Comparison of ENCODE assay signal across 33 cellular contexts in genomic region chr7:8435597-8436243, GRCh38. TPM values are rescaled to one million over a fixed set of nuclear protein-coding genes. Genes with fewer than 3 reads are reported as not detected.
DNase-seq lines count a peak whose midpoint lies in the region; ATAC-seq, FAIRE-seq and TF ChIP-seq lines count a peak whose summit lies in the region.
"Had no signal": no experiment of that assay in that cellular context is flagged by ENCODE, and none has a peak within 500 bp of the region (broad histone marks: within the 10 kb centered on the region; RNA-seq: fewer than 3 reads in every experiment).

No MANE protein-coding gene starts in this region.

- TF ChIP-seq EP300 in H1 (IDR thresholded peaks at IDR 0.05; ENCODE audit: borderline replicate concordance in 1 of 2, low read depth in 2 of 2, low read length in 2 of 2), result no peak

- no peak overlapping the region for H2AK5ac ChIP-seq in H1 (ENCODE audit: low read depth, low read length)

- no peak overlapping the region for H4K91ac ChIP-seq in H1 (replicated peaks; ENCODE audit: insufficient read length, low read length)

- no peaks in the 10 kb centered on the region for H3K9me3 Mint-ChIP-seq in activated CD8-positive, alpha-beta T cell treated with anti-CD3 and anti-CD28 coated beads, Interleukin-2, amount 10 ng/mL, durations not matched to agents 7 days and 5 days (ENCODE audit: insufficient read depth)
- H3K9me3 Mint-ChIP-seq in activated CD8-positive, alpha-beta T cell treated with anti-CD3 and anti-CD28 coated beads for 36 hours, result no peaks in the 10 kb centered on the region
- H3K9me3 Mint-ChIP-seq in nephron, result peaks cover 3% of the 10 kb centered on the region
- H3K9me3 Mint-ChIP-seq in stimulated activated naive CD8-positive, alpha-beta T cell treated with anti-CD3 and anti-CD28 coated beads, Interleukin-15, amount 100 ng/mL, for 72 hours, result peaks cover 0 to 4% of the 10 kb centered on the region in 2 donors
- H3K9me3 Mint-ChIP-seq: activated naive CD8-positive, alpha-beta T cell treated with anti-CD3 and anti-CD28 coated beads, Interleukin-2, amount 50 U/mL, for 24 hours; activated T-cell treated with anti-CD3 and anti-CD28 coated beads, Interleukin-2, amount 50 U/mL, for 24 hours had no signal

- H3K36me3 Mint-ChIP-seq in activated CD8-positive, alpha-beta T cell treated with anti-CD3 and anti-CD28 coated beads, Interleukin-2, amount 10 ng/mL, durations not matched to agents 7 days and 5 days (ENCODE audit: low read depth), result peaks cover 6% of the 10 kb centered on the region
- peaks cover 2% of the 10 kb centered on the region for H3K36me3 Mint-ChIP-seq in activated CD8-positive, alpha-beta T cell treated with anti-CD3 and anti-CD28 coated beads for 36 hours (ENCODE audit: low read depth)
- no peaks in the 10 kb centered on the region for H3K36me3 Mint-ChIP-seq in nephron (ENCODE audit: low read depth)

- no peak overlapping the region for H2BK5ac ChIP-seq in H1 (ENCODE audit: low read depth, low read length)

- H3K27ac Mint-ChIP-seq in activated CD8-positive, alpha-beta T cell treated with anti-CD3 and anti-CD28 coated beads, Interleukin-2, amount 10 ng/mL, durations not matched to agents 7 days and 5 days, result peak overlapping the region; percentile 60
- no peak overlapping the region for H3K27ac Mint-ChIP-seq in activated CD8-positive, alpha-beta T cell treated with anti-CD3 and anti-CD28 coated beads for 36 hours
- H3K27ac Mint-ChIP-seq in nephron, result no peak overlapping the region
- H3K27ac Mint-ChIP-seq in stimulated activated naive CD8-positive, alpha-beta T cell treated with anti-CD3 and anti-CD28 coated beads, Interleukin-15, amount 100 ng/mL, for 72 hours, result no peak overlapping the region
- H3K27ac Mint-ChIP-seq: activated naive CD8-positive, alpha-beta T cell treated with anti-CD3 and anti-CD28 coated beads, Interleukin-2, amount 50 U/mL, for 24 hours; activated T-cell treated with anti-CD3 and anti-CD28 coated beads, Interleukin-2, amount 50 U/mL, for 24 hours; HFFc6; naive thymus-derived CD8-positive, alpha-beta T cell had no signal

- no peak for DNase-seq in activated CD8-positive, alpha-beta T cell treated with anti-CD3 and anti-CD28 coated beads, Interleukin-2, amount 10 ng/mL, durations not matched to agents 7 days and 5 days
- DNase-seq in activated CD8-positive, alpha-beta T cell treated with anti-CD3 and anti-CD28 coated beads for 36 hours, result no peak
- peak in 1 of 2 experiments; percentile 53 for DNase-seq in H1 (ENCODE audit: low read depth in 1 of 2, low spot score in 2 of 2)
- no peak for DNase-seq in stimulated activated naive CD8-positive, alpha-beta T cell treated with anti-CD3 and anti-CD28 coated beads, Interleukin-15, amount 100 ng/mL, for 72 hours
- no peak for DNase-seq in BE2C
- DNase-seq in NCI-H1105 (lab: John Stamatoyannopoulos, UW), result no peak
- DNase-seq: activated gamma-delta T cell treated with Interleukin-2 at 50 U/mL for 16 hours; activated naive CD8-positive, alpha-beta T cell treated with anti-CD3 and anti-CD28 coated beads, Interleukin-2, amount 50 U/mL, for 24 hours; activated T-cell treated with anti-CD3 and anti-CD28 coated beads, Interleukin-2, amount 50 U/mL, for 24 hours; caudate nucleus; CD4-positive, alpha-beta memory T cell; head of caudate nucleus; HFFc6; lower lobe of right lung; naive thymus-derived CD8-positive, alpha-beta T cell; NCI-H1417 treated with DMSO at 0.1 percent for 48 hours; NCI-H2081; NCI-H2227 treated with DMSO at 0.1 percent for 48 hours; NCI-H526; NK-92 treated with Interleukin-12 subunit alpha and Interleukin-12 subunit beta, amount 100 ng/mL, for 24 hours; pancreas; PC-3; stimulated activated naive CD4-positive, alpha-beta T cell had no signal

- H3K79me2 ChIP-seq in H1 (ENCODE audit: control insufficient read depth in 1 of 2, insufficient read depth in 2 of 2, low read length in 2 of 2), result no peaks in the 10 kb centered on the region

- H2BK12ac ChIP-seq in H1 (ENCODE audit: low read depth, low read length), result no peak overlapping the region

- H3K18ac ChIP-seq in H1 (ENCODE audit: extremely low read depth, low read length), result no peak overlapping the region

- peaks cover 71% of the 10 kb centered on the region for H3K27me3 Mint-ChIP-seq in activated CD8-positive, alpha-beta T cell treated with anti-CD3 and anti-CD28 coated beads, Interleukin-2, amount 10 ng/mL, durations not matched to agents 7 days and 5 days (ENCODE audit: low read depth)
- H3K27me3 Mint-ChIP-seq in activated CD8-positive, alpha-beta T cell treated with anti-CD3 and anti-CD28 coated beads for 36 hours, result peaks cover 74% of the 10 kb centered on the region
- H3K27me3 Mint-ChIP-seq in nephron (ENCODE audit: low read depth), result peaks cover 100% of the 10 kb centered on the region
- H3K27me3 Mint-ChIP-seq in stimulated activated naive CD8-positive, alpha-beta T cell treated with anti-CD3 and anti-CD28 coated beads, Interleukin-15, amount 100 ng/mL, for 72 hours, result peaks cover 85% of the 10 kb centered on the region

- peaks cover 22% of the 10 kb centered on the region for H3K23me2 ChIP-seq in H1 (ENCODE audit: low read depth, low read length)

- H3K27ac ChIP-seq in H1 (ENCODE audit: low read depth, low read length), result no peak overlapping the region
- H3K27ac ChIP-seq: coronary artery, lower lobe of right lung, pancreas, SK-N-MC, suprapubic skin had no signal

- H4K5ac ChIP-seq in H1 (ENCODE audit: insufficient read length, low read depth, low read length), result no peak overlapping the region

- no peak for TF ChIP-seq POLR2A in H1 (IDR thresholded peaks at IDR 0.05; ENCODE audit: control extremely low read depth in 1 of 2, low read depth in 2 of 2, low read length in 2 of 2)

- no peak overlapping the region for H2BK20ac ChIP-seq in H1 (ENCODE audit: low read length)

- no peak overlapping the region for H3K14ac ChIP-seq in H1 (ENCODE audit: insufficient read length)

- H3K23ac ChIP-seq in H1 (ENCODE audit: insufficient read length), result no peak overlapping the region

- FAIRE-seq in H1 (lab: Jason Lieb, UNC), result no peak
- FAIRE-seq: D721Med, pancreas had no signal

- no peak overlapping the region for H2BK120ac ChIP-seq in H1 (replicated peaks; ENCODE audit: low read depth, low read length)

- H3K4ac ChIP-seq in H1 (replicated peaks; ENCODE audit: insufficient read length, low read depth, low read length), result no peak overlapping the region

- no peak for ATAC-seq in activated CD8-positive, alpha-beta T cell treated with anti-CD3 and anti-CD28 coated beads, Interleukin-2, amount 10 ng/mL, durations not matched to agents 7 days and 5 days
- no peak for ATAC-seq in activated CD8-positive, alpha-beta T cell treated with anti-CD3 and anti-CD28 coated beads for 36 hours
- no peak for ATAC-seq in stimulated activated naive CD8-positive, alpha-beta T cell treated with anti-CD3 and anti-CD28 coated beads, Interleukin-15, amount 100 ng/mL, for 72 hours
- ATAC-seq: activated naive CD8-positive, alpha-beta T cell treated with anti-CD3 and anti-CD28 coated beads, Interleukin-2, amount 50 U/mL, for 24 hours; lower lobe of right lung; naive thymus-derived CD8-positive, alpha-beta T cell; pancreas; PC-3 had no signal

- H3K36me3 ChIP-seq in H1 (ENCODE audit: control insufficient read depth in 2 of 4, insufficient read depth in 4 of 4, low read length in 3 of 4), result no peaks in the 10 kb centered on the region
- no peaks in the 10 kb centered on the region for H3K36me3 ChIP-seq in BE2C
- H3K36me3 ChIP-seq: lower lobe of right lung, pancreas, suprapubic skin had no signal

- peaks cover 8% of the 10 kb centered on the region for H3K4me1 Mint-ChIP-seq in activated CD8-positive, alpha-beta T cell treated with anti-CD3 and anti-CD28 coated beads, Interleukin-2, amount 10 ng/mL, durations not matched to agents 7 days and 5 days (ENCODE audit: low read depth)
- H3K4me1 Mint-ChIP-seq in activated CD8-positive, alpha-beta T cell treated with anti-CD3 and anti-CD28 coated beads for 36 hours (ENCODE audit: low read depth), result peaks cover 20% of the 10 kb centered on the region
- H3K4me1 Mint-ChIP-seq in nephron, result peaks cover 12% of the 10 kb centered on the region
- peaks cover 35% of the 10 kb centered on the region for H3K4me1 Mint-ChIP-seq in stimulated activated naive CD8-positive, alpha-beta T cell treated with anti-CD3 and anti-CD28 coated beads, Interleukin-15, amount 100 ng/mL, for 72 hours

- intact Hi-C loops in activated CD8-positive, alpha-beta T cell treated with anti-CD3 and anti-CD28 coated beads for 36 hours (cut with micrococcal nuclease), result no loop called here

- H3K4me2 ChIP-seq in H1 (ENCODE audit: insufficient read depth in 1 of 2, low read depth in 2 of 2, low read length in 2 of 2), result peak overlapping the region; percentile 81 to 99

- no peak for TF ChIP-seq CTCF in activated CD8-positive, alpha-beta T cell treated with anti-CD3 and anti-CD28 coated beads for 36 hours (IDR thresholded peaks at IDR 0.05)
- TF ChIP-seq CTCF in H1 (IDR thresholded peaks at IDR 0.05; ENCODE audit: control extremely low read depth in 1 of 3, insufficient read depth in 1 of 3, low read depth in 1 of 3, low read length in 3 of 3) (no peak), nephron (IDR thresholded peaks at IDR 0.05; ENCODE audit: unreplicated experiment in 3 of 3) (no peak), BE2C (IDR thresholded peaks at IDR 0.05; ENCODE audit: low read depth, low read length) (no peak)

- TF ChIP-seq RAD21 in H1 (IDR thresholded peaks at IDR 0.05 in 1 of 2, conservative IDR thresholded peaks at IDR 0.05 in 1 of 2; ENCODE audit: low read depth in 2 of 2, low read length in 2 of 2), result no peak

- H3K9me3 ChIP-seq in H1 (ENCODE audit: insufficient read depth in 2 of 2, low read depth in 1 of 2, low read length in 1 of 2) (no peaks in the 10 kb centered on the region), BE2C (0 out of 2 replicates have a peak, but pooled peaks cover 3% of the 10 kb centered on the region)
- H3K9me3 ChIP-seq: lower lobe of right lung, pancreas, suprapubic skin had no signal

- H3K4me3 Mint-ChIP-seq in activated CD8-positive, alpha-beta T cell treated with anti-CD3 and anti-CD28 coated beads, Interleukin-2, amount 10 ng/mL, durations not matched to agents 7 days and 5 days, result no peak overlapping the region
- no peak overlapping the region for H3K4me3 Mint-ChIP-seq in activated CD8-positive, alpha-beta T cell treated with anti-CD3 and anti-CD28 coated beads for 36 hours
- H3K4me3 Mint-ChIP-seq in nephron, result peak overlapping the region; percentile 15 to 28 (median 18)
- H3K4me3 Mint-ChIP-seq in stimulated activated naive CD8-positive, alpha-beta T cell treated with anti-CD3 and anti-CD28 coated beads, Interleukin-15, amount 100 ng/mL, for 72 hours, result no peak overlapping the region
- H3K4me3 Mint-ChIP-seq: activated naive CD8-positive, alpha-beta T cell treated with anti-CD3 and anti-CD28 coated beads, Interleukin-2, amount 50 U/mL, for 24 hours; activated T-cell treated with anti-CD3 and anti-CD28 coated beads, Interleukin-2, amount 50 U/mL, for 24 hours; HFFc6 had no signal

- H3K4me3 ChIP-seq in H1 (ENCODE audit: extremely low read depth in 1 of 4, insufficient read depth in 2 of 4, low read depth in 3 of 4, low read length in 4 of 4) (peak overlapping the region; percentile 43 to 74 (median 69); a peak in 5 of 8 replicates), BE2C (ENCODE audit: low read depth, low read length) (no peak overlapping the region)
- H3K4me3 ChIP-seq: coronary artery, lower lobe of right lung, pancreas, SK-N-MC, suprapubic skin had no signal

- CTCF ChIA-PET in activated CD8-positive, alpha-beta T cell treated with anti-CD3 and anti-CD28 coated beads, Interleukin-2, amount 10 ng/mL, durations not matched to agents 7 days and 5 days (lab: Charles Lee), result interaction anchor here (1.7 kb wide), 1 partner anchor 9 kb away, joined by 6 read pairs; no protein-coding TSS in a partner anchor
- CTCF ChIA-PET in activated CD8-positive, alpha-beta T cell treated with anti-CD3 and anti-CD28 coated beads for 36 hours (lab: Charles Lee), result interaction anchor here (0.9 to 2.0 kb wide), 3 partner anchors 10 to 49 kb away, joined by 3 to 9 read pairs (median 3); no protein-coding TSS in a partner anchor
- CTCF ChIA-PET in H1 (lab: Charles Lee; ENCODE audit: partially characterized antibody), result interaction anchor here (0.6 to 2.2 kb wide), 14 partner anchors 9 to 1522 kb away, joined by 3 to 10 read pairs (median 3); no protein-coding TSS in a partner anchor

- 9% methylated on average over 24 of the region's 24 CpGs; no CpG with 5 or more reads in 1 of the 2 experiments for WGBS in H1 (ENCODE audit: extremely low coverage in 1 of 2, insufficient coverage in 1 of 2, insufficient read length in 1 of 2, insufficient replicate concordance in 2 of 2, low coverage in 1 of 2, low lambda C conversion rate in 2 of 2, missing lambda C conversion rate in 1 of 2), 2 experiments

- H2AFZ ChIP-seq in H1 (ENCODE audit: low read length), result no peak overlapping the region

- H3K9ac ChIP-seq in H1 (replicated peaks in 1 of 4; ENCODE audit: extremely low read depth in 1 of 4, low read depth in 3 of 4, low read length in 3 of 4), result 0 out of 7 replicates have a peak overlapping the region, but pooled peaks of 1 of the 4 experiments have one; percentile 2

- H3K79me1 ChIP-seq in H1 (ENCODE audit: low read depth, low read length), result no peaks in the 10 kb centered on the region

- POLR2A ChIA-PET in activated CD8-positive, alpha-beta T cell treated with anti-CD3 and anti-CD28 coated beads, Interleukin-2, amount 10 ng/mL, durations not matched to agents 7 days and 5 days (lab: Charles Lee), result no interaction called here
- POLR2A ChIA-PET in activated CD8-positive, alpha-beta T cell treated with anti-CD3 and anti-CD28 coated beads for 36 hours (lab: Charles Lee), result no interaction called here
- POLR2A ChIA-PET in H1 (lab: Charles Lee; ENCODE audit: partially characterized antibody), result interaction anchor here (0.6 kb wide), 1 partner anchor 17 kb away, joined by 3 read pairs; no protein-coding TSS in a partner anchor

- peaks cover under 1 to 23% (median 9%) of the 10 kb centered on the region in 4 experiments; a peak in 6 of 7 replicates for H3K4me1 ChIP-seq in H1 (replicated peaks in 1 of 4; ENCODE audit: control insufficient read depth in 3 of 4, insufficient read depth in 4 of 4, low read length in 3 of 4)
- no peaks in the 10 kb centered on the region for H3K4me1 ChIP-seq in BE2C

- H3K56ac ChIP-seq in H1 (replicated peaks; ENCODE audit: insufficient read length, low read depth, low read length), result no peak overlapping the region

- no peak overlapping the region for H2BK15ac ChIP-seq in H1 (ENCODE audit: low read length)

- peaks cover 0 to 12% of the 10 kb centered on the region in 2 experiments for H4K20me1 ChIP-seq in H1 (replicated peaks in 1 of 2; ENCODE audit: control insufficient read depth in 1 of 2, insufficient read depth in 2 of 2, low read length in 2 of 2)

- no peak overlapping the region for H4K8ac ChIP-seq in H1 (ENCODE audit: extremely low read depth, insufficient read depth, low read length)

- H3K27me3 ChIP-seq in H1 (replicated peaks in 1 of 4; ENCODE audit: control insufficient read depth in 3 of 4, extremely low read depth in 1 of 4, insufficient read depth in 3 of 4, low read length in 3 of 4) (peaks cover 66 to 93% (median 86%) of the 10 kb centered on the region in 4 experiments), BE2C (peaks cover 14% of the 10 kb centered on the region)

RNA-seq across cellular contexts. Expression of gene NXPH1, which starts 2.3 kb away (rescaled TPM):
- total RNA-seq in activated CD8-positive, alpha-beta T cell treated with anti-CD3 and anti-CD28 coated beads, Interleukin-2, amount 10 ng/mL, durations not matched to agents 7 days and 5 days, result not detected
- total RNA-seq in activated CD8-positive, alpha-beta T cell treated with anti-CD3 and anti-CD28 coated beads for 36 hours, result not detected
- 0.40 and 1.0 TPM in 2 replicates for total RNA-seq in H1 (2021; fragmentation: NEBNext Ultra II Directional; extraction: Animal tissue kit (Norgen Biotek cat#: 25700))
- polyA plus RNA-seq in H1 (2011; rRNA removed), result 0.14 and 0.24 TPM in 2 replicates
- 0.16 TPM for polyA plus RNA-seq in H1 (2011; cell fraction: cytosol; rRNA removed)
- 0.09 TPM for polyA plus RNA-seq in H1 (2011; cell fraction: nucleus; rRNA removed)
- polyA plus RNA-seq in H1 (2012, experiment 1 of 2), result 0.11 to 0.31 TPM (median 0.18 TPM) in 4 replicates
- not detected for polyA plus RNA-seq in H1 (2012, experiment 2 of 2)
- polyA plus RNA-seq in H1 (2013, experiment 1 of 2), result 0.69 TPM
- 0.64 TPM for polyA plus RNA-seq in H1 (2013, experiment 2 of 2)
- polyA minus RNA-seq in H1 (2011; rRNA and poly(A)+ RNA removed), result 0.20 and 1.0 TPM in 2 replicates
- polyA minus RNA-seq in H1 (2011; cell fraction: cytosol; rRNA and poly(A)+ RNA removed), result not detected
- polyA minus RNA-seq in H1 (2011; cell fraction: nucleus; rRNA and poly(A)+ RNA removed), result 0.60 TPM
- polyA plus RNA-seq in BE2C (2012; ENCODE audit: insufficient read depth, insufficient read length, low read depth), result 0.97 TPM
- total RNA-seq: CD4-positive, alpha-beta memory T cell; Daoy; HFFc6; lower lobe of right lung; naive thymus-derived CD8-positive, alpha-beta T cell; pancreas; PC-3; renal cortical epithelial cell; skeletal muscle tissue; suprapubic skin; T-helper 2 cell treated with Interferon-gamma antibody and Interleukin-4, amounts not matched to agents 100 ng/mL and 5 ng/mL, for 36 hours; ureter had no signal
- polyA plus RNA-seq: CD4-positive, alpha-beta memory T cell; naive thymus-derived CD8-positive, alpha-beta T cell; pancreas had no signal

Comparison
In these comparisons a context has a peak if more than half of its experiments do, and no peak if none do; other contexts are left out.
1. H3K4me3 Mint-ChIP-seq: peak in nephron (3 of 3); none in activated CD8-positive, alpha-beta T cell treated with anti-CD3 and anti-CD28 coated beads, Interleukin-2, amount 10 ng/mL, durations not matched to agents 7 days and 5 days (single experiment), activated CD8-positive, alpha-beta T cell treated with anti-CD3 and anti-CD28 coated beads for 36 hours (single experiment) and stimulated activated naive CD8-positive, alpha-beta T cell treated with anti-CD3 and anti-CD28 coated beads, Interleukin-15, amount 100 ng/mL, for 72 hours (0 of 2).